In the genomic region with DNA sequence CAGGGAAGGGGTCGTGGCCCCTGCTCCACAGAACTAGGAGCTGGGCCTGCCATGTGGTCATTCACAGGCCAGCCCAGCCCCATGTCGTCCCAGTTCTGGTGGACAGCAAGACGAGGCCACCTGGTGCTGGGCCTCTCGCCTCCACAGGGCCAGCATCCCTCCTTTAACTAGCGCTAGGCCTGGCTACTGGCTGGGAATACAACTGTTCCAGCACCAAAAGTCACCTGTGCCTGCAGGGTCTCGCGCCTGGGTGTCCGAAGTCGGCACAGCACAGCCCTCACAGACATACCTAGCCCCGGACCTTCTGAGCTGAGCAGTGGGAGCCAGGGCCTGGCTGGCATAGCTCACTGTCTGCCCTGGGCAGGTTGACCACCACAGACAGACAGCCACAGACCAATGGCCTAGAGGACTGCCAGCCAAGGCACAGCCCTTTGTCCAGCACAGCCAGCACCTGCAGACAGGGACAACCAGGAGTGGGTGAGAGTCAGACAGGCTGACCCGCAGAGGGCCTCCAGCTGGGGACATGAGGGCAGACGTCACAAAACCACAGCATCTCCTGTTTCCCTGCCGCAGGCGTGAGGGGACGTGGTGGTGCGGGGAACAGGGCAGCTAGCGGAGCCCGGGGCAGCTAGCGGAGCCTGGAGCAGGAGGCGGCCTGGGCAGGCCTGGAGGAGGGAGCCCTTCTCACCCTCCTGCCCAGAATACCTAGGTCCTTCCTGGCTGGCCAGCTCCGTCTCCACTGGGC, we compare ENCODE assay signal across 25 cellular contexts. TPM values are rescaled to one million over a fixed set of nuclear protein-coding genes. Genes with fewer than 3 reads are reported as not detected.
"Had no signal": no experiment of that assay in that cellular context is flagged by ENCODE, and none has a peak within 500 bp of the region (broad histone marks: within the 10 kb centered on the region; RNA-seq: fewer than 3 reads in every experiment).

No MANE protein-coding gene starts in this region.

- H3K36me3 ChIP-seq: heart left ventricle, upper lobe of right lung, WERI-Rb-1 had no signal

- FAIRE-seq: endometrium had no signal

- H3K9me3 ChIP-seq: heart left ventricle, upper lobe of right lung had no signal

- ATAC-seq: activated CD8-positive, alpha-beta T cell treated with anti-CD3 and anti-CD28 coated beads, Interleukin-2, amount 10 ng/mL, durations not matched to agents 7 days and 5 days; heart left ventricle; left lobe of liver; naive thymus-derived CD4-positive, alpha-beta T cell; stimulated activated naive CD8-positive, alpha-beta T cell treated with anti-CD3 and anti-CD28 coated beads, Interleukin-15, Interleukin-2, amounts not matched to agents 100 U/mL and 50 U/mL, for 24 hours; upper lobe of right lung had no signal

- DNase-seq: activated CD4-positive, alpha-beta T cell treated with anti-CD3 and anti-CD28 coated beads, Interleukin-2, amount 50 U/mL, for 1 hour; activated CD4-positive, CD25-positive, alpha-beta regulatory T cell treated with anti-CD3 and anti-CD28 coated beads, Interleukin-2, amount 50 U/mL, for 72 hours; activated CD8-positive, alpha-beta T cell treated with anti-CD3 and anti-CD28 coated beads, Interleukin-2, amount 10 ng/mL, durations not matched to agents 7 days and 5 days; activated gamma-delta T cell treated with Interleukin-2 at 50 U/mL for 16 hours; caudate nucleus; effector CD4-positive, alpha-beta T cell; islet precursor cell; naive thymus-derived CD4-positive, alpha-beta T cell; stimulated activated CD4-positive, alpha-beta T cell treated with anti-CD3 and anti-CD28 coated beads, Interleukin-4, amount 100 ng/mL, for 24 hours; stimulated activated naive CD8-positive, alpha-beta T cell treated with anti-CD3 and anti-CD28 coated beads, Interleukin-15, Interleukin-2, amounts not matched to agents 100 U/mL and 50 U/mL, for 24 hours; upper lobe of right lung; WERI-Rb-1 had no signal

- H3K4me3 ChIP-seq: heart left ventricle, lung, upper lobe of right lung had no signal

- H3K27ac ChIP-seq: heart left ventricle, upper lobe of right lung, WERI-Rb-1 had no signal

RNA-seq across cellular contexts. Expression of gene TH, which starts 27.2 kb away (rescaled TPM):
- total RNA-seq: activated CD8-positive, alpha-beta T cell treated with anti-CD3 and anti-CD28 coated beads, Interleukin-2, amount 10 ng/mL, durations not matched to agents 7 days and 5 days; fibroblast of villous mesenchyme; heart left ventricle; left lobe of liver; mesenteric fat pad; naive thymus-derived CD4-positive, alpha-beta T cell; omental fat pad; subcutaneous adipose tissue; upper lobe of right lung had no signal
- polyA plus RNA-seq: aorta; naive thymus-derived CD4-positive, alpha-beta T cell had no signal

RNA-seq across cellular contexts. Expression of gene INS, which starts 37.8 kb away (rescaled TPM):
- total RNA-seq: activated CD8-positive, alpha-beta T cell treated with anti-CD3 and anti-CD28 coated beads, Interleukin-2, amount 10 ng/mL, durations not matched to agents 7 days and 5 days; epithelial cell of proximal tubule; fibroblast of villous mesenchyme; left lobe of liver; lung; naive thymus-derived CD4-positive, alpha-beta T cell; neural crest cell; omental fat pad; posterior vena cava; renal cortical epithelial cell; subcutaneous adipose tissue; upper lobe of right lung had no signal
- polyA plus RNA-seq: naive thymus-derived CD4-positive, alpha-beta T cell had no signal

RNA-seq across cellular contexts. Expression of gene IGF2, which starts 59.6 kb away (rescaled TPM):
- total RNA-seq: activated CD8-positive, alpha-beta T cell treated with anti-CD3 and anti-CD28 coated beads, Interleukin-2, amount 10 ng/mL, durations not matched to agents 7 days and 5 days had no signal
- polyA plus RNA-seq: naive thymus-derived CD4-positive, alpha-beta T cell had no signal
